In the genomic region with DNA sequence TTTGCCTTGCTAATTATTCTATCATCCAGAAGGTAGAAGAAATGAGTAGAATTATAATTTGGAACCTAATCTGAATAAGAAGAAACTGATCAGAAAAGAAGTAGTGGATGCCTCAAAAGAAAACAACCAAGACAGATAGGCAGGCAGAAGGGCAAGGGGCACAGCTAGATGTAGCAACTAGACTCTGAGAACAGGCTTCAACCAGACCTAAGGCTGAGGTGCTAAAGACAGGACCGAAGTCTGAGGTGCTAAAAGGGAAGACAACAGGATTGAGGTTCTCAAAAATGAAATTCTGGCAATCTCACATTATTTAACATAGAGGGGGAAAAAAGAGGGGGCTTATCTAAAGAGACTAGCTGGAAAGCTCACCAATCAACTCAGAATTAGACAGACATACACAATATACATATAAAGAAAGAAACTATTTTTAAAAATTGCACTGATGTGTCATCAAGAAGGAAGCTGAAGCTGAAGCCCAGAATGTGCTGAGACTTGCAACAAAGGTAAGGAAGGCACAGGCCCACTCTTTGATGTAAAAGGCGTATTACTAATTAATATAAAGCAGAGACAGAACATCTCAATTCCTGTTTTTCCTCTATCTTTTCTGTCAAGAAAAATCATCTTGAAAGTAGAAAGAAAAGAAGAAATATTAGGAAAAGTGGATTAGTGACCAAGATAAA, we compare ENCODE assay signal across 20 cellular contexts. TPM values are rescaled to one million over a fixed set of nuclear protein-coding genes. Genes with fewer than 3 reads are reported as not detected.
DNase-seq lines count a peak whose midpoint lies in the region; ATAC-seq, FAIRE-seq and TF ChIP-seq lines count a peak whose summit lies in the region.
"Had no signal": no experiment of that assay in that cellular context is flagged by ENCODE, and none has a peak within 500 bp of the region (broad histone marks: within the 10 kb centered on the region; RNA-seq: fewer than 3 reads in every experiment).

No MANE protein-coding gene starts in this region.

- no peaks in the 10 kb centered on the region for H3K27me3 ChIP-seq in left ventricle myocardium inferior (ENCODE audit: low read depth)
- no peaks in the 10 kb centered on the region for H3K27me3 ChIP-seq in ascending aorta
- H3K27me3 ChIP-seq: upper lobe of right lung had no signal

- intact Hi-C loops in left ventricle myocardium inferior (cut with micrococcal nuclease) (no loop called here), ascending aorta (cut with DNase I) (no loop called here)

- FAIRE-seq in urothelium cell line (lab: Jason Lieb, UNC), result no peak

- H3K4me1 ChIP-seq in left ventricle myocardium inferior (peaks cover 4% of the 10 kb centered on the region), ascending aorta (no peaks in the 10 kb centered on the region)
- H3K4me1 ChIP-seq: upper lobe of right lung had no signal

- H3K27ac ChIP-seq in left ventricle myocardium inferior (replicated peaks) (no peak overlapping the region), ascending aorta (no peak overlapping the region)
- H3K27ac ChIP-seq: KMS-11, upper lobe of right lung had no signal

- peaks cover 18% of the 10 kb centered on the region for H3K36me3 Mint-ChIP-seq in stimulated activated naive CD8-positive, alpha-beta T cell treated with anti-CD3 and anti-CD28 coated beads, Interleukin-15, Interleukin-2, amounts not matched to agents 100 ng/mL and 50 ng/mL, for 24 hours (ENCODE audit: low read depth)

- no peaks in the 10 kb centered on the region for H3K4me1 Mint-ChIP-seq in stimulated activated naive CD8-positive, alpha-beta T cell treated with anti-CD3 and anti-CD28 coated beads, Interleukin-15, Interleukin-2, amounts not matched to agents 100 ng/mL and 50 ng/mL, for 24 hours (ENCODE audit: low read depth)
- H3K4me1 Mint-ChIP-seq in stimulated activated naive CD8-positive, alpha-beta T cell treated with anti-CD3 and anti-CD28 coated beads, Interleukin-15, amount 100 ng/mL, for 72 hours, result peaks cover 8% of the 10 kb centered on the region

- no peaks in the 10 kb centered on the region for H3K27me3 Mint-ChIP-seq in stimulated activated naive CD8-positive, alpha-beta T cell treated with anti-CD3 and anti-CD28 coated beads, Interleukin-15, Interleukin-2, amounts not matched to agents 100 ng/mL and 50 ng/mL, for 24 hours
- H3K27me3 Mint-ChIP-seq in stimulated activated naive CD8-positive, alpha-beta T cell treated with anti-CD3 and anti-CD28 coated beads, Interleukin-15, amount 100 ng/mL, for 72 hours, result no peaks in the 10 kb centered on the region
- H3K27me3 Mint-ChIP-seq: activated B cell treated with CpG ODN at 0.5 μM for 24 hours had no signal

- no peak for ATAC-seq in stimulated activated naive CD8-positive, alpha-beta T cell treated with anti-CD3 and anti-CD28 coated beads, Interleukin-15, amount 100 ng/mL, for 72 hours
- ATAC-seq: left lobe of liver, upper lobe of right lung had no signal

- DNase-seq in stimulated activated naive CD8-positive, alpha-beta T cell treated with anti-CD3 and anti-CD28 coated beads, Interleukin-15, amount 100 ng/mL, for 72 hours, result no peak
- DNase-seq in cardiac fibroblast (ENCODE audit: low read depth in 2 of 2), result peak; percentile 14 to 33
- DNase-seq in kidney tubule cell (ENCODE audit: low spot score), result peak; percentile 42
- no peak for DNase-seq in left ventricle myocardium inferior
- DNase-seq in DMS79 treated with DMSO at 0.1 percent for 48 hours (lab: John Stamatoyannopoulos, UW), result no peak
- no peak for DNase-seq in ascending aorta (ENCODE audit: low spot score in 2 of 2)
- DNase-seq in urothelium cell line (ENCODE audit: low spot score), result no peak
- DNase-seq: ACHN; activated B cell treated with CpG ODN at 0.5 μM for 24 hours; effector CD8-positive, alpha-beta T cell; NCI-H1417 treated with DMSO at 0.1 percent for 48 hours; NCI-H345; NK-92 treated with Interleukin-12 subunit alpha and Interleukin-12 subunit beta, amount 100 ng/mL, for 24 hours; posterior cingulate gyrus; stimulated activated naive CD4-positive, alpha-beta T cell; T-helper 1 cell; upper lobe of right lung had no signal

- H3K9me3 Mint-ChIP-seq in stimulated activated naive CD8-positive, alpha-beta T cell treated with anti-CD3 and anti-CD28 coated beads, Interleukin-15, Interleukin-2, amounts not matched to agents 100 ng/mL and 50 ng/mL, for 24 hours, result no peaks in the 10 kb centered on the region
- H3K9me3 Mint-ChIP-seq in stimulated activated naive CD8-positive, alpha-beta T cell treated with anti-CD3 and anti-CD28 coated beads, Interleukin-15, amount 100 ng/mL, for 72 hours, result no peaks in the 10 kb centered on the region
- H3K9me3 Mint-ChIP-seq: activated B cell treated with CpG ODN at 0.5 μM for 24 hours had no signal

- H3K4me3 ChIP-seq in cardiac fibroblast (replicated peaks in 1 of 2; ENCODE audit: low read depth in 2 of 2, low read length in 2 of 2), result no peak overlapping the region
- no peak overlapping the region for H3K4me3 ChIP-seq in left ventricle myocardium inferior
- H3K4me3 ChIP-seq in ascending aorta, result no peak overlapping the region
- H3K4me3 ChIP-seq: upper lobe of right lung had no signal

- no peak overlapping the region for H3K4me3 Mint-ChIP-seq in stimulated activated naive CD8-positive, alpha-beta T cell treated with anti-CD3 and anti-CD28 coated beads, Interleukin-15, Interleukin-2, amounts not matched to agents 100 ng/mL and 50 ng/mL, for 24 hours
- H3K4me3 Mint-ChIP-seq in stimulated activated naive CD8-positive, alpha-beta T cell treated with anti-CD3 and anti-CD28 coated beads, Interleukin-15, amount 100 ng/mL, for 72 hours, result no peak overlapping the region
- H3K4me3 Mint-ChIP-seq: activated B cell treated with CpG ODN at 0.5 μM for 24 hours had no signal

- TF ChIP-seq CTCF in cardiac fibroblast (IDR thresholded peaks at IDR 0.05; ENCODE audit: low read depth, low read length) (no peak), left ventricle myocardium inferior (IDR thresholded peaks at IDR 0.05; ENCODE audit: borderline replicate concordance) (no peak), ascending aorta (IDR thresholded peaks at IDR 0.05) (no peak)

- H3K9me3 ChIP-seq in left ventricle myocardium inferior (replicated peaks), result no peaks in the 10 kb centered on the region
- no peaks in the 10 kb centered on the region for H3K9me3 ChIP-seq in ascending aorta
- H3K9me3 ChIP-seq: upper lobe of right lung had no signal

- peaks cover 10% of the 10 kb centered on the region for H3K36me3 ChIP-seq in left ventricle myocardium inferior
- peaks cover 4 to 10% of the 10 kb centered on the region in 2 donors for H3K36me3 ChIP-seq in ascending aorta

- peak overlapping the region; percentile 32 for H3K27ac Mint-ChIP-seq in stimulated activated naive CD8-positive, alpha-beta T cell treated with anti-CD3 and anti-CD28 coated beads, Interleukin-15, Interleukin-2, amounts not matched to agents 100 ng/mL and 50 ng/mL, for 24 hours
- no peak overlapping the region for H3K27ac Mint-ChIP-seq in stimulated activated naive CD8-positive, alpha-beta T cell treated with anti-CD3 and anti-CD28 coated beads, Interleukin-15, amount 100 ng/mL, for 72 hours
- H3K27ac Mint-ChIP-seq: activated B cell treated with CpG ODN at 0.5 μM for 24 hours had no signal

RNA-seq across cellular contexts. Expression of gene CSRNP2, which starts 43.8 kb away (rescaled TPM):
- 21.8 TPM for total RNA-seq in left ventricle myocardium inferior
- total RNA-seq in ascending aorta, result 13.6 TPM

RNA-seq across cellular contexts. Expression of gene TFCP2, which starts 45.7 kb away (rescaled TPM):
- 22.8 TPM for total RNA-seq in left ventricle myocardium inferior
- 3.0 TPM for total RNA-seq in ascending aorta

Comparison
In these comparisons a context has a peak if more than half of its experiments do, and no peak if none do; other contexts are left out.
1. DNase-seq: peak in cardiac fibroblast (2 of 2) and kidney tubule cell (single experiment); none in stimulated activated naive CD8-positive, alpha-beta T cell treated with anti-CD3 and anti-CD28 coated beads, Interleukin-15, amount 100 ng/mL, for 72 hours (0 of 2), left ventricle myocardium inferior (single experiment), DMS79 treated with DMSO at 0.1 percent for 48 hours (single experiment), ascending aorta (0 of 2) and urothelium cell line (single experiment).